27 cellular contexts compared by ENCODE assay signal in genomic region chr17:28759296-28759865, GRCh38. TPM values are rescaled to one million over a fixed set of nuclear protein-coding genes. Genes with fewer than 3 reads are reported as not detected.
DNase-seq lines count a peak whose midpoint lies in the region; ATAC-seq and TF ChIP-seq lines count a peak whose summit lies in the region.
"Had no signal": no experiment of that assay in that cellular context is flagged by ENCODE, and none has a peak within 500 bp of the region (broad histone marks: within the 10 kb centered on the region; RNA-seq: fewer than 3 reads in every experiment).

No MANE protein-coding gene starts in this region.

- no peak for ATAC-seq in T-helper 17 cell
- ATAC-seq in esophagus mucosa: peak; percentile 10
- ATAC-seq in HG03097 (IDR thresholded peaks at IDR 0.05; ENCODE audit: low FRiP score, unreplicated experiment): no peak
- ATAC-seq: foreskin keratinocyte, left lobe of liver had no signal

- DNase-seq in T-helper 17 cell: no peak
- peak; percentile 42 for DNase-seq in osteoblast (ENCODE audit: insufficient read length, low spot score, missing footprints)
- DNase-seq in HAP-1 (ENCODE audit: low spot score in 2 of 2): no peak
- no peak for DNase-seq in stimulated activated CD8-positive, alpha-beta memory T cell treated with anti-CD3 and anti-CD28 coated beads, Interleukin-4, amount 100 ng/mL, for 48 hours
- no peak for DNase-seq in NK-92 (lab: John Stamatoyannopoulos, UW; ENCODE audit: unreplicated experiment)
- DNase-seq: activated CD4-positive, alpha-beta T cell treated with anti-CD3 and anti-CD28 coated beads for 1 hour; activated T-cell treated with anti-CD3 and anti-CD28 coated beads for 4 hours; amniotic stem cell; COR-L47; DMS53; foreskin keratinocyte; KG1; MG63; NCI-H1417; NCI-H2081; NCI-H226; NCI-H82; nucleus accumbens; stimulated activated CD4-positive, alpha-beta T cell treated with anti-CD3 and anti-CD28 coated beads, Interleukin-2, amount 100 ng/mL, for 24 hours; transverse colon had no signal

- peaks cover 37% of the 10 kb centered on the region for H3K36me3 ChIP-seq in osteoblast (ENCODE audit: insufficient read depth, low read length)
- peaks cover 23% of the 10 kb centered on the region for H3K36me3 ChIP-seq in HAP-1 (replicated peaks)

- H3K27me3 ChIP-seq in osteoblast (ENCODE audit: insufficient read depth, low read length) (no peaks in the 10 kb centered on the region), HAP-1 (ENCODE audit: low read depth) (no peaks in the 10 kb centered on the region)
- H3K27me3 ChIP-seq: esophagus muscularis mucosa, foreskin keratinocyte, MG63, transverse colon had no signal

- no peak overlapping the region for H3K4me3 Mint-ChIP-seq in T-helper 17 cell

- H3K79me2 ChIP-seq in osteoblast (ENCODE audit: insufficient read depth, low read length): peaks cover 8% of the 10 kb centered on the region

- H3K9me3 ChIP-seq in T-helper 17 cell (ENCODE audit: control insufficient read depth, low read length, poor library complexity, severe bottlenecking) (no peaks in the 10 kb centered on the region), osteoblast (ENCODE audit: low read depth, low read length) (no peaks in the 10 kb centered on the region), HAP-1 (no peaks in the 10 kb centered on the region)
- H3K9me3 ChIP-seq: esophagus muscularis mucosa, MG63, transverse colon had no signal

- no peak overlapping the region for H3K4me3 ChIP-seq in osteoblast (ENCODE audit: insufficient read depth, low read length)
- no peak overlapping the region for H3K4me3 ChIP-seq in HAP-1
- H3K4me3 ChIP-seq: coronary artery, esophagus muscularis mucosa, MG63, smooth muscle cell, transverse colon had no signal

- TF ChIP-seq CTCF in C4-2B (conservative IDR thresholded peaks at IDR 0.05) (no peak), osteoblast (IDR thresholded peaks at IDR 0.05; ENCODE audit: extremely low read depth, low read depth, low read length) (no peak)

- H3K27me3 Mint-ChIP-seq in T-helper 17 cell: no peaks in the 10 kb centered on the region

- H3K4me1 Mint-ChIP-seq in T-helper 17 cell: peaks cover 11% of the 10 kb centered on the region

- H4K20me1 ChIP-seq in osteoblast (ENCODE audit: insufficient read depth, low read length): peaks cover 31% of the 10 kb centered on the region

- H3K4me1 ChIP-seq in osteoblast (ENCODE audit: insufficient read depth, low read length) (peaks cover 9% of the 10 kb centered on the region), HAP-1 (no peaks in the 10 kb centered on the region)
- H3K4me1 ChIP-seq: foreskin keratinocyte had no signal

- peaks cover 5% of the 10 kb centered on the region for H3K36me3 Mint-ChIP-seq in T-helper 17 cell (ENCODE audit: low read depth)

- H2AFZ ChIP-seq in osteoblast (ENCODE audit: low read length): no peak overlapping the region

- peak overlapping the region; percentile 65 for H3K27ac Mint-ChIP-seq in T-helper 17 cell

- H3K4me2 ChIP-seq in osteoblast (ENCODE audit: insufficient read depth, low read length): no peak overlapping the region
- H3K4me2 ChIP-seq: smooth muscle cell had no signal

- in situ Hi-C loops in HAP-1 (cut with MboI; ENCODE audit: low sequenced_read_pairs): loop anchor here (10.0 kb wide), 1 partner anchor 125 kb away; no protein-coding TSS in a partner anchor

- H3K27ac ChIP-seq in C4-2B (peak overlapping the region; percentile 82), osteoblast (ENCODE audit: low read depth, low read length) (no peak overlapping the region)
- H3K27ac ChIP-seq: coronary artery, esophagus muscularis mucosa, foreskin keratinocyte, transverse colon had no signal

RNA-seq across cellular contexts. Expression of gene TRAF4, which starts 15.6 kb away (rescaled TPM):
- total RNA-seq in T-helper 17 cell (100 to 1,000 TPM; 326 to 362 TPM), esophagus mucosa (41.6 TPM), osteoblast (36.8 and 47.0 TPM in 2 replicates)

RNA-seq across cellular contexts. Expression of gene NEK8, which starts 30.8 kb away (rescaled TPM):
- total RNA-seq in T-helper 17 cell (1 to 10 TPM; 5.8 to 8.8 TPM), esophagus mucosa (3.9 TPM), osteoblast (6.2 and 7.2 TPM in 2 replicates)

RNA-seq across cellular contexts. Expression of gene TLCD1, which starts 33.3 kb away (rescaled TPM):
- 1 to 10 TPM; 1.1 to 1.4 TPM for total RNA-seq in T-helper 17 cell
- total RNA-seq in esophagus mucosa: 14.7 TPM
- total RNA-seq in osteoblast: 3.2 and 4.0 TPM in 2 replicates

RNA-seq across cellular contexts. Expression of gene RPL23A, which starts 39.6 kb away (rescaled TPM):
- total RNA-seq in T-helper 17 cell: 1,000 to 10,000 TPM; 2,757 to 2,860 TPM
- 1,336 TPM for total RNA-seq in esophagus mucosa
- total RNA-seq in osteoblast: 428 and 494 TPM in 2 replicates

RNA-seq across cellular contexts. Expression of gene RAB34, which starts 41.7 kb away (rescaled TPM):
- total RNA-seq in T-helper 17 cell (10 to 100 TPM in 1 of 2 donors, 1 to 10 TPM in 1; 8.3 to 24.3 TPM), esophagus mucosa (34.2 TPM), osteoblast (176 and 186 TPM in 2 replicates)
